In the genomic region with DNA sequence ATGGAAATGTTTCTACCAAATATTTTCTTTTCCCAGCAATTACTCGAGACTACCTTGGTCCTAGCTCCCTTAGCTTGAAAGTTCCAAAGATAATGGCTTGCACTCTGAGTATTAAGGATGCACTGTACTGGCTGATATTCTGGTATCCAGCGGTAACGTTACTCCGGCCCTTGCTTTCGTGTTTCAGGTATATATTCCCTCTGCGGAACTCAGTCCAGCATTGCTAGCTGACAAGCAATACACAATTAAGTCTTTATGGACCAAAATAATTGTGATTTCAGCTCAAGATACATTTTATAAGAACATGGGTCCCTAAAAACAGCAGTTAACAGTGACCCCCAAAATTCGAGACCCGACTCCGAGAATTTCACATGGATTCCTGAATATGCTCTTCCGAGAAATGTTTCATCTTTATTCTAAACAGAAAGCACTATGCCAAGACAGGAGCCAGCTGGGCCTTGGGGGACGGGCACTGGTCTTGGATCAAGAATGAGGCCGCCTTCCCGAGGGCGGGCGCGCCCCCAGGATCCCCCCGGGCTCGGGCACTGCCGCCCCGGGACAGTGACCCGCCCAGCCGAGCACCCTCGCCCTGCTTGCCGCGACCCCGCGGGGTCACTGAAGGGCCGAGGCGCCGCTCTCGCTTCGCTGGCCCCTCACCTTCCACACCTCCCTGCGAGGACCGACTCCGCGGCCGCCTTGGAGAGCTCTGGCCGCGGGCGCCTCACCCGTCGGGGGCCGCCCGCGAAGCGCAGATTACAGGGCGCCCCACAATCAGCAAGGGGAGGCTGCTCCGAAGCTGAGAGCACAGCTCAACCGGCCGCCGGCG, we compare ENCODE assay signal across 8 cellular contexts. TPM values are rescaled to one million over a fixed set of nuclear protein-coding genes. Genes with fewer than 3 reads are reported as not detected.
A peak's percentile ranks its signal among the peaks of the same experiment; 100 is the strongest.
DNase-seq lines count a peak whose midpoint lies in the region; ATAC-seq and TF ChIP-seq lines count a peak whose summit lies in the region.

No MANE protein-coding gene starts in this region.

- intact Hi-C loops in CD8-positive, alpha-beta T cell (cut with DNase I, micrococcal nuclease) = loop anchor here (1.0 to 10.0 kb wide), 13 partner anchors 181 to 1956 kb away; a partner anchor contains a TSS
- intact Hi-C loops in heart right ventricle (cut with DNase I) (loop anchor here in 3 of 10 donors (2.0 to 10.0 kb wide), 3 partner anchors 96 to 182 kb away; a partner anchor contains a TSS), posterior vena cava (cut with DNase I) (no loop called here)

- CTCF ChIA-PET in CD8-positive, alpha-beta T cell (lab: Charles Lee) = interaction anchor here (1.0 to 2.2 kb wide), 2 partner anchors 98 to 181 kb away, joined by 3 to 7 read pairs; a partner anchor contains a TSS

- no peaks in the 10 kb centered on the region for H3K27me3 Mint-ChIP-seq in CD8-positive, alpha-beta T cell (ENCODE audit: low read depth)
- no peaks in the 10 kb centered on the region for H3K27me3 Mint-ChIP-seq in activated naive CD4-positive, alpha-beta T cell treated with anti-CD3 and anti-CD28 coated beads, Interleukin-2, amount 50 U/mL, for 24 hours

- peak overlapping the region; percentile 82 for H3K4me3 ChIP-seq in CD8-positive, alpha-beta T cell (ENCODE audit: low read depth, low read length)
- H3K4me3 ChIP-seq in heart right ventricle = peak overlapping the region; percentile 85 to 99 (median 96)

- no peaks in the 10 kb centered on the region for H3K27me3 ChIP-seq in CD8-positive, alpha-beta T cell (ENCODE audit: insufficient read depth, low read length)
- peaks cover 0 to 3% (median 0%) of the 10 kb centered on the region in 7 donors for H3K27me3 ChIP-seq in heart right ventricle

- H3K4me1 Mint-ChIP-seq in CD8-positive, alpha-beta T cell (ENCODE audit: low read depth) = peaks cover 52% of the 10 kb centered on the region
- peaks cover 46% of the 10 kb centered on the region for H3K4me1 Mint-ChIP-seq in activated naive CD4-positive, alpha-beta T cell treated with anti-CD3 and anti-CD28 coated beads, Interleukin-2, amount 50 U/mL, for 24 hours

- peaks cover 35% of the 10 kb centered on the region for H3K4me1 ChIP-seq in CD8-positive, alpha-beta T cell (ENCODE audit: insufficient read depth, low read length)
- H3K4me1 ChIP-seq in heart right ventricle = peaks cover 0 to 29% (median 26%) of the 10 kb centered on the region in 9 donors

- no peak for TF ChIP-seq CTCF in CD8-positive, alpha-beta T cell (IDR thresholded peaks at IDR 0.05)
- TF ChIP-seq CTCF in heart right ventricle (IDR thresholded peaks at IDR 0.05) = no peak

- no peak for ATAC-seq in CD8-positive, alpha-beta T cell
- ATAC-seq in GM21390 (IDR thresholded peaks at IDR 0.05; ENCODE audit: unreplicated experiment) (peak; percentile 13), heart right ventricle (peak in 4 of 8 donors; percentile 1 to 25 (median 4))

- H3K36me3 ChIP-seq in CD8-positive, alpha-beta T cell (ENCODE audit: insufficient read depth, low read length) = no peaks in the 10 kb centered on the region
- H3K36me3 ChIP-seq in heart right ventricle = peaks cover 0 to 11% (median 7%) of the 10 kb centered on the region in 9 donors

- 1% methylated on average over 50 to 52 of the region's 52 CpGs for WGBS in heart right ventricle, 2 donors

- H3K4me3 Mint-ChIP-seq in CD8-positive, alpha-beta T cell = peak overlapping the region; percentile 89
- peak overlapping the region; percentile 87 for H3K4me3 Mint-ChIP-seq in activated naive CD4-positive, alpha-beta T cell treated with anti-CD3 and anti-CD28 coated beads, Interleukin-2, amount 50 U/mL, for 24 hours

- H3K27ac Mint-ChIP-seq in CD8-positive, alpha-beta T cell = peak overlapping the region; percentile 99
- peak overlapping the region; percentile 89 for H3K27ac Mint-ChIP-seq in activated naive CD4-positive, alpha-beta T cell treated with anti-CD3 and anti-CD28 coated beads, Interleukin-2, amount 50 U/mL, for 24 hours

- POLR2A ChIA-PET in CD8-positive, alpha-beta T cell (lab: Charles Lee) = interaction anchor here (0.8 to 2.8 kb wide), 9 partner anchors 8 to 525 kb away, joined by 3 to 22 read pairs (median 4); a partner anchor contains a TSS

- H3K9me3 ChIP-seq in CD8-positive, alpha-beta T cell (ENCODE audit: low read length) = no peaks in the 10 kb centered on the region
- no peaks in the 10 kb centered on the region for H3K9me3 ChIP-seq in heart right ventricle

- peaks cover 20% of the 10 kb centered on the region for H3K36me3 Mint-ChIP-seq in CD8-positive, alpha-beta T cell
- H3K36me3 Mint-ChIP-seq in activated naive CD4-positive, alpha-beta T cell treated with anti-CD3 and anti-CD28 coated beads, Interleukin-2, amount 50 U/mL, for 24 hours = peaks cover 5% of the 10 kb centered on the region

- H3K27ac ChIP-seq in CD8-positive, alpha-beta T cell (ENCODE audit: low read depth, low read length) = peak overlapping the region; percentile 99
- H3K27ac ChIP-seq in heart right ventricle = peak overlapping the region; percentile 86 to 99 (median 97)

- no peaks in the 10 kb centered on the region for H3K9me3 Mint-ChIP-seq in CD8-positive, alpha-beta T cell
- no peaks in the 10 kb centered on the region for H3K9me3 Mint-ChIP-seq in activated naive CD4-positive, alpha-beta T cell treated with anti-CD3 and anti-CD28 coated beads, Interleukin-2, amount 50 U/mL, for 24 hours

- DNase-seq in CD8-positive, alpha-beta T cell = peak in 2 of 7 experiments; percentile 15 to 24
- peak; percentile 4 for DNase-seq in LoVo (ENCODE audit: low spot score)
- peak in 1 of 2 donors; percentile 29 for DNase-seq in heart right ventricle
- DNase-seq in posterior vena cava (ENCODE audit: low spot score) = peak; percentile 81
- DNase-seq in COR-L47 (lab: John Stamatoyannopoulos, UW) = no peak
- DNase-seq in NCI-H2171 (lab: John Stamatoyannopoulos, UW) = no peak

RNA-seq across cellular contexts. Expression of a gene that starts 0.7 kb away (rescaled TPM):
- 1 to 10 TPM; 3.3 to 3.7 TPM for total RNA-seq in CD8-positive, alpha-beta T cell
- 1 to 10 TPM; 3.3 to 8.9 (median 5.7) TPM for total RNA-seq in heart right ventricle
- polyA plus RNA-seq in heart right ventricle = 1 to 10 TPM; 2.4 to 3.3 TPM
- 1 to 10 TPM; 8.0 to 8.4 TPM for total RNA-seq in posterior vena cava

Comparison
In these comparisons a context has a peak if more than half of its experiments do, and no peak if none do; other contexts are left out.
1. DNase-seq: peak in LoVo (single experiment) and posterior vena cava (single experiment); none in COR-L47 (single experiment) and NCI-H2171 (single experiment).
2. intact Hi-C loops: an anchor here in CD8-positive, alpha-beta T cell (1.0 to 10.0 kb wide); none called in posterior vena cava.